ENCODE assay signal across 10 cellular contexts in the genomic region with DNA sequence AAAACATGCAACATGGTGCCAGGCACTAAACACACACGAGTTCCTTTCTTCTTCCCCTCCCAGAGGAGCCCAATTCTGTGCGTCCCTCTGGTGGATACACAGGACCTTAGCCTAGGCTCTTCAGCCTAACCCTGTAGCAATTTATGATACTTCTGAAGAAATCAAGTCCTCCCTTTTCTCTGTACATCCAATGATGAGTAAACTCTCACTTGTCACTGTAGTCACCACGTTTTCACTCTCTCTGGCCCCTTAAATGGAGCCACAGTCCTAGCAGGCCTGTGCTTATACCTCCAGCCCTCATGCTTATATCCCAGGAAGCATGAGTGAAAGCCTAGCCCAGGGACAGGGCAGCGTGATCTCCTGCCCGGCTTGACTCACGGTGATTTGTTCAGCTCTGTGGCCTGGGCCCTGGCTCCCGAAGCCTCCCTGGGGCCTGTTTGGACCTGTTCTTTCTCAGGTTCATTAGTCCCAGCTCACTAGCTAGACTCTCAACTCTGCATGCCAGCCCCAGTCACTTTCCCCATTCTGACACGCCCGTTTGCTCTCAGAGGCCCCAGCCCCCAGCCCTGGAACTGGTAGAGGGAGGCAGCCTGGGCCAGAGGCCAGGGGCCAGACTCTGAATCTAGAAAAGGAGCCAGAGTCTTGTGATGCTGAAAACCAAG. TPM values are rescaled to one million over a fixed set of nuclear protein-coding genes. Genes with fewer than 3 reads are reported as not detected.
DNase-seq lines count a peak whose midpoint lies in the region; ATAC-seq and TF ChIP-seq lines count a peak whose summit lies in the region.
"Had no signal": no experiment of that assay in that cellular context is flagged by ENCODE, and none has a peak within 500 bp of the region (broad histone marks: within the 10 kb centered on the region; RNA-seq: fewer than 3 reads in every experiment).

No MANE protein-coding gene starts in this region.

- 0 out of 2 replicates have a peak, but pooled peaks cover 4% of the 10 kb centered on the region for H3F3A ChIP-seq in GM23338 (replicated peaks; ENCODE audit: low read depth)

- POLR2A ChIA-PET in HEK293T (lab: Yijun Ruan, JAX): no interaction called here

- H3K27me3 Mint-ChIP-seq in GM23338 (ENCODE audit: insufficient read depth, low read depth, poor library complexity) (peaks cover 2% of the 10 kb centered on the region), HFFc6 (ENCODE audit: insufficient read depth) (no peaks in the 10 kb centered on the region; the same call in none of the 2 replicates)

- peak overlapping the region; percentile 63 for H2AFZ ChIP-seq in GM23338

- no peaks in the 10 kb centered on the region for H3K27me3 ChIP-seq in GM23338 (ENCODE audit: insufficient read depth)
- no peaks in the 10 kb centered on the region for H3K27me3 ChIP-seq in foreskin keratinocyte
- H3K27me3 ChIP-seq in gastrocnemius medialis: no peaks in the 10 kb centered on the region

- H3K9me2 ChIP-seq in GM23338 (ENCODE audit: insufficient read depth): no peaks in the 10 kb centered on the region

- H3K4me1 Mint-ChIP-seq in GM23338: peaks cover 19% of the 10 kb centered on the region
- peaks cover 19% of the 10 kb centered on the region for H3K4me1 Mint-ChIP-seq in HFFc6 (ENCODE audit: low read depth)

- H3K27ac ChIP-seq in GM23338 (ENCODE audit: low read depth): no peak overlapping the region
- H3K27ac ChIP-seq in foreskin keratinocyte: peak overlapping the region; percentile 79
- peak overlapping the region; percentile 12 to 77 (median 63) for H3K27ac ChIP-seq in gastrocnemius medialis

- H3K9me3 Mint-ChIP-seq in GM23338: no peaks in the 10 kb centered on the region
- H3K9me3 Mint-ChIP-seq in HFFc6: no peaks in the 10 kb centered on the region

- H3K36me3 ChIP-seq in GM23338 (ENCODE audit: insufficient read depth): no peaks in the 10 kb centered on the region
- H3K36me3 ChIP-seq in gastrocnemius medialis: no peaks in the 10 kb centered on the region

- H3K27ac Mint-ChIP-seq in GM23338 (peak overlapping the region; percentile 21; the same call in 1 of the 2 replicates), HFFc6 (no peak overlapping the region)

- in situ Hi-C loops in gastrocnemius medialis (cut with MboI; ENCODE audit: low sequenced_read_pairs in 4 of 4): no loop called here

- ATAC-seq in GM23338: no peak
- ATAC-seq in foreskin keratinocyte: peak; percentile 93
- no peak for ATAC-seq in gastrocnemius medialis
- no peak for ATAC-seq in GM19467 (IDR thresholded peaks at IDR 0.05; ENCODE audit: unreplicated experiment)
- ATAC-seq: activated CD4-positive, CD25-positive, alpha-beta regulatory T cell treated with anti-CD3 and anti-CD28 coated beads, Interleukin-2, amount 50 U/mL, for 24 hours had no signal

- DNase-seq in GM23338 (ENCODE audit: low spot score) (no peak), NCI-H526 treated with DMSO at 0.1 percent for 48 hours (lab: John Stamatoyannopoulos, UW) (peak; percentile 71), foreskin keratinocyte (peak; percentile 95 to 98), gastrocnemius medialis (no peak), HFFc6 (no peak), SIG-M5 treated with dmso at 0.1 percent for 504 hours (lab: John Stamatoyannopoulos, UW; ENCODE audit: unreplicated experiment) (no peak), HEK293T (ENCODE audit: extremely low spot score) (no peak)
- DNase-seq: NK-92 treated with Interleukin-12 subunit alpha and Interleukin-12 subunit beta, amount 100 ng/mL, for 24 hours had no signal

- H3K36me3 Mint-ChIP-seq in GM23338 (ENCODE audit: low read depth) (no peaks in the 10 kb centered on the region), HFFc6 (ENCODE audit: low read depth) (no peaks in the 10 kb centered on the region)

- no peak overlapping the region for H3K4me2 ChIP-seq in GM23338

- no peaks in the 10 kb centered on the region for H3K9me3 ChIP-seq in gastrocnemius medialis

- CTCF ChIA-PET in HEK293T (lab: Yijun Ruan, JAX): interaction anchor here (1.0 kb wide), 1 partner anchor 212 kb away, joined by 4 read pairs; no protein-coding TSS in a partner anchor

- H3K4me1 ChIP-seq in GM23338 (ENCODE audit: insufficient read depth): 0 out of 2 replicates have a peak, but pooled peaks cover 14% of the 10 kb centered on the region
- peaks cover 29% of the 10 kb centered on the region for H3K4me1 ChIP-seq in foreskin keratinocyte
- H3K4me1 ChIP-seq in gastrocnemius medialis: peaks cover 10 to 25% of the 10 kb centered on the region in 2 donors

- H3K4me3 Mint-ChIP-seq in GM23338 (no peak overlapping the region), HFFc6 (no peak overlapping the region)

- TF ChIP-seq POLR2A in gastrocnemius medialis (IDR thresholded peaks at IDR 0.05): no peak

- intact Hi-C loops in gastrocnemius medialis (cut with DNase I; ENCODE audit: low total_unique reads): no loop called here

- TF ChIP-seq CTCF in GM23338 (conservative IDR thresholded peaks at IDR 0.05; ENCODE audit: low read depth in 2 of 2) (no peak), foreskin keratinocyte (conservative IDR thresholded peaks at IDR 0.05) (peak; percentile 17), gastrocnemius medialis (IDR thresholded peaks at IDR 0.05 in 4 of 5, conservative IDR thresholded peaks at IDR 0.05 in 1 of 5) (no peak), HFFc6 (IDR thresholded peaks at IDR 0.05) (no peak)

- H3K4me3 ChIP-seq in GM23338: no peak overlapping the region
- no peak overlapping the region for H3K4me3 ChIP-seq in gastrocnemius medialis

- H4K20me1 ChIP-seq in GM23338 (replicated peaks; ENCODE audit: insufficient read depth): no peaks in the 10 kb centered on the region

- H3K79me2 ChIP-seq in GM23338 (replicated peaks; ENCODE audit: insufficient read depth): no peaks in the 10 kb centered on the region

TF ChIP-seq in GM23338, 12 proteins besides CTCF, POLR2A, EP300 and RAD21 (continues in another document):
- TF ChIP-seq EZH2phosphoT487 (IDR thresholded peaks at IDR 0.05; ENCODE audit: unreplicated experiment) (no peak), ZNF114 (CRISPR knock-in tag; IDR thresholded peaks at IDR 0.05) (no peak), STAT1 (IDR thresholded peaks at IDR 0.05; ENCODE audit: unreplicated experiment) (no peak)
- TF ChIP-seq, protein P1, sequence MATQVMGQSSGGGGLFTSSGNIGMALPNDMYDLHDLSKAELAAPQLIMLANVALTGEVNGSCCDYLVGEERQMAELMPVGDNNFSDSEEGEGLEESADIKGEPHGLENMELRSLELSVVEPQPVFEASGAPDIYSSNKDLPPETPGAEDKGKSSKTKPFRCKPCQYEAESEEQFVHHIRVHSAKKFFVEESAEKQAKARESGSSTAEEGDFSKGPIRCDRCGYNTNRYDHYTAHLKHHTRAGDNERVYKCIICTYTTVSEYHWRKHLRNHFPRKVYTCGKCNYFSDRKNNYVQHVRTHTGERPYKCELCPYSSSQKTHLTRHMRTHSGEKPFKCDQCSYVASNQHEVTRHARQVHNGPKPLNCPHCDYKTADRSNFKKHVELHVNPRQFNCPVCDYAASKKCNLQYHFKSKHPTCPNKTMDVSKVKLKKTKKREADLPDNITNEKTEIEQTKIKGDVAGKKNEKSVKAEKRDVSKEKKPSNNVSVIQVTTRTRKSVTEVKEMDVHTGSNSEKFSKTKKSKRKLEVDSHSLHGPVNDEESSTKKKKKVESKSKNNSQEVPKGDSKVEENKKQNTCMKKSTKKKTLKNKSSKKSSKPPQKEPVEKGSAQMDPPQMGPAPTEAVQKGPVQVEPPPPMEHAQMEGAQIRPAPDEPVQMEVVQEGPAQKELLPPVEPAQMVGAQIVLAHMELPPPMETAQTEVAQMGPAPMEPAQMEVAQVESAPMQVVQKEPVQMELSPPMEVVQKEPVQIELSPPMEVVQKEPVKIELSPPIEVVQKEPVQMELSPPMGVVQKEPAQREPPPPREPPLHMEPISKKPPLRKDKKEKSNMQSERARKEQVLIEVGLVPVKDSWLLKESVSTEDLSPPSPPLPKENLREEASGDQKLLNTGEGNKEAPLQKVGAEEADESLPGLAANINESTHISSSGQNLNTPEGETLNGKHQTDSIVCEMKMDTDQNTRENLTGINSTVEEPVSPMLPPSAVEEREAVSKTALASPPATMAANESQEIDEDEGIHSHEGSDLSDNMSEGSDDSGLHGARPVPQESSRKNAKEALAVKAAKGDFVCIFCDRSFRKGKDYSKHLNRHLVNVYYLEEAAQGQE (IDR thresholded peaks at IDR 0.05; ENCODE audit: unreplicated experiment): no peak

TF ChIP-seq in HEK293T, 16 proteins besides CTCF, POLR2A, EP300 and RAD21:
- no peak for TF ChIP-seq HDGF (IDR thresholded peaks at IDR 0.05; ENCODE audit: borderline replicate concordance)
- no peak for TF ChIP-seq FOXM1 (IDR thresholded peaks at IDR 0.05; ENCODE audit: borderline replicate concordance)
- TF ChIP-seq SP1 (IDR thresholded peaks at IDR 0.05): no peak
- no peak for TF ChIP-seq FOXK2 (IDR thresholded peaks at IDR 0.05)
- no peak for TF ChIP-seq SUZ12 (IDR thresholded peaks at IDR 0.05)
- no peak for TF ChIP-seq NFRKB (IDR thresholded peaks at IDR 0.05)
- TF ChIP-seq ZNF384 (IDR thresholded peaks at IDR 0.05): no peak
- no peak for TF ChIP-seq BHLHE40 (IDR thresholded peaks at IDR 0.05; ENCODE audit: borderline replicate concordance)
- no peak for TF ChIP-seq ARNT (IDR thresholded peaks at IDR 0.05)
- no peak for TF ChIP-seq L3MBTL2 (conservative IDR thresholded peaks at IDR 0.05)
- no peak for TF ChIP-seq FOXA1 (IDR thresholded peaks at IDR 0.05)
- TF ChIP-seq, protein P2, sequence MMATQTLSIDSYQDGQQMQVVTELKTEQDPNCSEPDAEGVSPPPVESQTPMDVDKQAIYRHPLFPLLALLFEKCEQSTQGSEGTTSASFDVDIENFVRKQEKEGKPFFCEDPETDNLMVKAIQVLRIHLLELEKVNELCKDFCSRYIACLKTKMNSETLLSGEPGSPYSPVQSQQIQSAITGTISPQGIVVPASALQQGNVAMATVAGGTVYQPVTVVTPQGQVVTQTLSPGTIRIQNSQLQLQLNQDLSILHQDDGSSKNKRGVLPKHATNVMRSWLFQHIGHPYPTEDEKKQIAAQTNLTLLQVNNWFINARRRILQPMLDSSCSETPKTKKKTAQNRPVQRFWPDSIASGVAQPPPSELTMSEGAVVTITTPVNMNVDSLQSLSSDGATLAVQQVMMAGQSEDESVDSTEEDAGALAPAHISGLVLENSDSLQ (IDR thresholded peaks at IDR 0.05): no peak
- no peak for TF ChIP-seq LEF1 (IDR thresholded peaks at IDR 0.05; ENCODE audit: borderline replicate concordance)
- TF ChIP-seq TARDBP (IDR thresholded peaks at IDR 0.05): no peak
- TF ChIP-seq ELF4 (IDR thresholded peaks at IDR 0.05): no peak
- no peak for TF ChIP-seq CTBP1 (IDR thresholded peaks at IDR 0.05; ENCODE audit: borderline replicate concordance)

RNA-seq across cellular contexts. Expression of a gene that starts 24.1 kb away (rescaled TPM):
- 83.1 and 83.9 TPM in 2 replicates for total RNA-seq in GM23338 (2014; rRNA removed; shearing (Covaris generic))
- 23.0 and 30.8 TPM in 2 replicates for polyA plus RNA-seq in GM23338 (2016; fragmentation: Nextera tagmentation; extraction: Ambion mirVana)
- 84.7 and 99.7 TPM in 2 replicates for total RNA-seq in foreskin keratinocyte
- 41.3 and 47.0 TPM in 2 replicates for polyA plus RNA-seq in foreskin keratinocyte
- 10 to 100 TPM in 3 of 4 donors, 1 to 10 TPM in 1; 8.8 to 18.8 (median 14.5) TPM for total RNA-seq in gastrocnemius medialis
- total RNA-seq in HFFc6 (2021; fragmentation: NEBNext Ultra II Directional; extraction: Animal tissue kit (Norgen Biotek cat#: 25700)): 10 to 100 TPM in 3 of 6 experiments, 1 to 10 TPM in 3; 6.0 to 11.7 (median 9.2) TPM

Comparison
In these comparisons a context has a peak if more than half of its experiments do, and no peak if none do; other contexts are left out.
1. DNase-seq: peak in NCI-H526 treated with DMSO at 0.1 percent for 48 hours (single experiment) and foreskin keratinocyte (2 of 2); none in GM23338 (single experiment), gastrocnemius medialis (0 of 2), HFFc6 (single experiment), SIG-M5 treated with dmso at 0.1 percent for 504 hours (single experiment) and HEK293T (single experiment).